13 cellular contexts compared by ENCODE assay signal in genomic region chr1:110348050-110348449, GRCh38. TPM values are rescaled to one million over a fixed set of nuclear protein-coding genes. Genes with fewer than 3 reads are reported as not detected.
DNase-seq lines count a peak whose midpoint lies in the region; ATAC-seq and TF ChIP-seq lines count a peak whose summit lies in the region.
"Had no signal": no experiment of that assay in that cellular context is flagged by ENCODE, and none has a peak within 500 bp of the region (broad histone marks: within the 10 kb centered on the region; RNA-seq: fewer than 3 reads in every experiment).

No MANE protein-coding gene starts in this region.

- H3K27me3 ChIP-seq in vagina, result no peaks in the 10 kb centered on the region
- H3K27me3 ChIP-seq: ovary had no signal

- peaks cover 86% of the 10 kb centered on the region for H3K4me1 ChIP-seq in vagina

- no peak overlapping the region for H3K27ac ChIP-seq in vagina
- H3K27ac ChIP-seq: lower lobe of right lung, ovary had no signal

- TF ChIP-seq POLR2A in NB4 (IDR thresholded peaks at IDR 0.05; ENCODE audit: extremely low read depth, insufficient read length), result no peak
- TF ChIP-seq POLR2A in vagina (IDR thresholded peaks at IDR 0.05), result no peak

- TF ChIP-seq CTCF in NB4 (IDR thresholded peaks at IDR 0.05; ENCODE audit: low read depth, low read length) (no peak), osteocyte (IDR thresholded peaks at IDR 0.05) (no peak), vagina (IDR thresholded peaks at IDR 0.05) (no peak)

- intact Hi-C loops in dendritic cell treated with granulocyte-macrophage colony-stimulating factor and Interleukin-4, amounts not matched to agents 40 ng/mL and 50 ng/mL, for 4 days (cut with micrococcal nuclease), result no loop called here
- intact Hi-C loops in vagina (cut with DNase I), result no loop called here

- H3K4me3 ChIP-seq in NB4 (ENCODE audit: low read depth, low read length), result peak overlapping the region; percentile 30
- no peak overlapping the region for H3K4me3 ChIP-seq in vagina
- H3K4me3 ChIP-seq: lower lobe of right lung, ovary had no signal

- CTCF ChIA-PET in activated CD4-positive, alpha-beta T cell treated with anti-CD3 and anti-CD28 coated beads, Interleukin-2, amount 10 ng/mL, durations not matched to agents 7 days and 5 days (lab: Charles Lee), result interaction anchor here (5.0 kb wide), 1 partner anchor 9 kb away, joined by 42 read pairs; the partner anchor contains the start of gene RBM15

- H3K4me3 Mint-ChIP-seq in activated CD4-positive, alpha-beta T cell treated with anti-CD3 and anti-CD28 coated beads, Interleukin-2, amount 10 ng/mL, durations not matched to agents 7 days and 5 days, result peak overlapping the region; percentile 37
- H3K4me3 Mint-ChIP-seq in dendritic cell treated with granulocyte-macrophage colony-stimulating factor and Interleukin-4, amounts not matched to agents 40 ng/mL and 50 ng/mL, for 4 days, result no peak overlapping the region
- peak overlapping the region; percentile 60 for H3K4me3 Mint-ChIP-seq in osteocyte (ENCODE audit: unreplicated experiment)

- POLR2A ChIA-PET in activated CD4-positive, alpha-beta T cell treated with anti-CD3 and anti-CD28 coated beads, Interleukin-2, amount 10 ng/mL, durations not matched to agents 7 days and 5 days (lab: Charles Lee), result no interaction called here

- no peaks in the 10 kb centered on the region for H3K9me3 ChIP-seq in vagina
- H3K9me3 ChIP-seq: lower lobe of right lung, ovary had no signal

- no peak for DNase-seq in activated CD4-positive, alpha-beta T cell treated with anti-CD3 and anti-CD28 coated beads, Interleukin-2, amount 10 ng/mL, durations not matched to agents 7 days and 5 days
- no peak for DNase-seq in activated CD4-positive, alpha-beta T cell treated with anti-CD3 and anti-CD28 coated beads, Interleukin-2, amount 50 U/mL, for 48 hours
- DNase-seq in NB4 (ENCODE audit: low read depth) (no peak), osteocyte (ENCODE audit: extremely low spot score, unreplicated experiment) (no peak), NCI-H510A treated with DMSO at 0.1 percent for 48 hours (lab: John Stamatoyannopoulos, UW) (no peak), vagina (ENCODE audit: extremely low spot score in 2 of 2) (no peak)
- DNase-seq: anterior cingulate cortex; lower lobe of right lung; ovary; stimulated activated CD4-positive, alpha-beta T cell treated with anti-CD3 and anti-CD28 coated beads, Interleukin-12 subunit alpha, Interleukin-12 subunit beta, amount 100 ng/mL, for 4 hours had no signal

- H3K27me3 Mint-ChIP-seq in activated CD4-positive, alpha-beta T cell treated with anti-CD3 and anti-CD28 coated beads, Interleukin-2, amount 10 ng/mL, durations not matched to agents 7 days and 5 days, result no peaks in the 10 kb centered on the region
- H3K27me3 Mint-ChIP-seq in dendritic cell treated with granulocyte-macrophage colony-stimulating factor and Interleukin-4, amounts not matched to agents 40 ng/mL and 50 ng/mL, for 4 days, result no peaks in the 10 kb centered on the region
- H3K27me3 Mint-ChIP-seq in osteocyte (ENCODE audit: unreplicated experiment), result no peaks in the 10 kb centered on the region

- no peak for ATAC-seq in HG03139 (IDR thresholded peaks at IDR 0.05; ENCODE audit: unreplicated experiment)
- ATAC-seq: lower lobe of right lung, Panc1 had no signal

- H3K27ac Mint-ChIP-seq in activated CD4-positive, alpha-beta T cell treated with anti-CD3 and anti-CD28 coated beads, Interleukin-2, amount 10 ng/mL, durations not matched to agents 7 days and 5 days, result no peak overlapping the region
- H3K27ac Mint-ChIP-seq in dendritic cell treated with granulocyte-macrophage colony-stimulating factor and Interleukin-4, amounts not matched to agents 40 ng/mL and 50 ng/mL, for 4 days, result peak overlapping the region; percentile 46
- peak overlapping the region; percentile 98 for H3K27ac Mint-ChIP-seq in osteocyte (ENCODE audit: unreplicated experiment)

- no peaks in the 10 kb centered on the region for H3K9me3 Mint-ChIP-seq in activated CD4-positive, alpha-beta T cell treated with anti-CD3 and anti-CD28 coated beads, Interleukin-2, amount 10 ng/mL, durations not matched to agents 7 days and 5 days
- H3K9me3 Mint-ChIP-seq in dendritic cell treated with granulocyte-macrophage colony-stimulating factor and Interleukin-4, amounts not matched to agents 40 ng/mL and 50 ng/mL, for 4 days, result no peaks in the 10 kb centered on the region
- H3K9me3 Mint-ChIP-seq in osteocyte (ENCODE audit: unreplicated experiment), result no peaks in the 10 kb centered on the region

- peaks cover 61% of the 10 kb centered on the region for H3K36me3 Mint-ChIP-seq in activated CD4-positive, alpha-beta T cell treated with anti-CD3 and anti-CD28 coated beads, Interleukin-2, amount 10 ng/mL, durations not matched to agents 7 days and 5 days (ENCODE audit: low read depth)
- peaks cover 60% of the 10 kb centered on the region for H3K36me3 Mint-ChIP-seq in dendritic cell treated with granulocyte-macrophage colony-stimulating factor and Interleukin-4, amounts not matched to agents 40 ng/mL and 50 ng/mL, for 4 days (ENCODE audit: low read depth)
- peaks cover 25% of the 10 kb centered on the region for H3K36me3 Mint-ChIP-seq in osteocyte (ENCODE audit: unreplicated experiment)

- H3K36me3 ChIP-seq in vagina, result peaks cover 0 to 9% of the 10 kb centered on the region in 2 donors
- H3K36me3 ChIP-seq: ovary had no signal

- peaks cover 83% of the 10 kb centered on the region for H3K4me1 Mint-ChIP-seq in activated CD4-positive, alpha-beta T cell treated with anti-CD3 and anti-CD28 coated beads, Interleukin-2, amount 10 ng/mL, durations not matched to agents 7 days and 5 days
- H3K4me1 Mint-ChIP-seq in dendritic cell treated with granulocyte-macrophage colony-stimulating factor and Interleukin-4, amounts not matched to agents 40 ng/mL and 50 ng/mL, for 4 days (ENCODE audit: low read depth), result peaks cover 56% of the 10 kb centered on the region
- H3K4me1 Mint-ChIP-seq in osteocyte (ENCODE audit: unreplicated experiment), result peaks cover 82% of the 10 kb centered on the region

RNA-seq across cellular contexts. Expression of gene RBM15, which starts 8.9 kb away (rescaled TPM):
- 10 to 100 TPM; 69.9 to 71.2 TPM for total RNA-seq in activated CD4-positive, alpha-beta T cell treated with anti-CD3 and anti-CD28 coated beads, Interleukin-2, amount 10 ng/mL, durations not matched to agents 7 days and 5 days
- total RNA-seq in osteocyte (26.3 and 27.8 TPM in 2 replicates), vagina (36.6 TPM)

RNA-seq across cellular contexts. Expression of gene SLC16A4, which starts 42.8 kb away (rescaled TPM):
- total RNA-seq in activated CD4-positive, alpha-beta T cell treated with anti-CD3 and anti-CD28 coated beads, Interleukin-2, amount 10 ng/mL, durations not matched to agents 7 days and 5 days, result under 1 TPM in 1 of 2 experiments, not detected in 1; 0.27 TPM
- total RNA-seq in osteocyte (25.8 and 26.3 TPM in 2 replicates), vagina (6.4 TPM)

RNA-seq across cellular contexts. Expression of gene LAMTOR5, which starts 59.4 kb away (rescaled TPM):
- total RNA-seq in activated CD4-positive, alpha-beta T cell treated with anti-CD3 and anti-CD28 coated beads, Interleukin-2, amount 10 ng/mL, durations not matched to agents 7 days and 5 days, result 100 to 1,000 TPM; 113 to 120 TPM
- 125 and 127 TPM in 2 replicates for total RNA-seq in osteocyte
- 66.5 TPM for total RNA-seq in vagina
